Comparison of ENCODE assay signal across 8 cellular contexts in the genomic region with DNA sequence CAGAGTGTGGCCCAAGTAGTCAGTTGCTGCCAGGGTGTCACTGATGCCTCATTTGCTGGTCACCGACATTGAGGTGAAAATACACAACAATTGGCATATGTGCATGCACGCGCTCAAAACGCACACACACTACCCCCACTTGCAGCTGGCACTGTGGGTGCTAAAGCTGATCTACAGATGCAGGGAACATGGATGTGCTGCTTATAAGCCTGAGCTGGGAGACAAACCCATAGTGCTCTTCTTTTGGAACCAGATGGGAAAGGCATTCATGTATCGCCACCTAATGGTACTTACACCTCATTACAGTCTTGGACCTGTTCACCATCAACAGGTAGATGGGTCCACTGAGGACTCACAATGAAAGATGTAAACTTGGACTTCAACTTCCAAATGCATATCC.
DNase-seq lines count a peak whose midpoint lies in the region; ATAC-seq, FAIRE-seq and TF ChIP-seq lines count a peak whose summit lies in the region.

No MANE protein-coding gene starts in this region.

- H3K4me1 ChIP-seq in BE2C (no peaks in the 10 kb centered on the region), kidney (ENCODE audit: control insufficient read depth in 1 of 2, insufficient read depth in 1 of 2, low read depth in 1 of 2, low read length in 2 of 2) (no peaks in the 10 kb centered on the region)

- TF ChIP-seq CTCF in BE2C (IDR thresholded peaks at IDR 0.05; ENCODE audit: low read depth, low read length) (peak; percentile 91), kidney (IDR thresholded peaks at IDR 0.05; ENCODE audit: borderline replicate concordance, extremely low read depth, insufficient read depth) (peak; percentile 23), coronary artery (IDR thresholded peaks at IDR 0.05) (no peak)

- FAIRE-seq in TTC549 (lab: Jason Lieb, UNC) = peak; percentile 47
- FAIRE-seq in kidney (lab: Jason Lieb, UNC) = no peak

- H3K36me3 ChIP-seq in BE2C (no peaks in the 10 kb centered on the region), kidney (ENCODE audit: control insufficient read depth in 1 of 2, insufficient read depth in 2 of 2, low read length in 2 of 2) (no peaks in the 10 kb centered on the region)

- H3K9ac ChIP-seq in kidney (ENCODE audit: low read length in 2 of 2) = no peak overlapping the region

- peak; percentile 62 for ATAC-seq in GM21381 (IDR thresholded peaks at IDR 0.05; ENCODE audit: unreplicated experiment)
- ATAC-seq in HG03520 (IDR thresholded peaks at IDR 0.05; ENCODE audit: unreplicated experiment) = no peak

- H3K27me3 ChIP-seq in BE2C = no peaks in the 10 kb centered on the region

- DNase-seq in BE2C (peak; percentile 36), NCI-H1694 (lab: John Stamatoyannopoulos, UW) (peak; percentile 66), kidney (no peak), coronary artery (ENCODE audit: low spot score) (no peak)
- DNase-seq in stimulated activated CD4-positive, alpha-beta T cell treated with anti-CD3 and anti-CD28 coated beads, Interleukin-4, amount 100 ng/mL, for 4 hours = no peak

- no peak overlapping the region for H3K4me3 ChIP-seq in BE2C (ENCODE audit: low read depth, low read length)
- no peak overlapping the region for H3K4me3 ChIP-seq in kidney (ENCODE audit: low read length in 2 of 2)
- H3K4me3 ChIP-seq in coronary artery = no peak overlapping the region

- H3K9me3 ChIP-seq in BE2C (no peaks in the 10 kb centered on the region), kidney (ENCODE audit: control insufficient read depth in 1 of 2, low read length in 2 of 2) (peaks cover 0 to 3% of the 10 kb centered on the region in 2 donors)

- no peak overlapping the region for H3K27ac ChIP-seq in kidney (ENCODE audit: low read depth in 2 of 2, low read length in 2 of 2)
- no peak overlapping the region for H3K27ac ChIP-seq in coronary artery

- intact Hi-C loops in kidney (cut with DNase I) = no loop called here

Comparison
In these comparisons a context has a peak if more than half of its experiments do, and no peak if none do; other contexts are left out.
1. DNase-seq: peak in BE2C (single experiment) and NCI-H1694 (single experiment); none in kidney (single experiment), stimulated activated CD4-positive, alpha-beta T cell treated with anti-CD3 and anti-CD28 coated beads, Interleukin-4, amount 100 ng/mL, for 4 hours (0 of 2) and coronary artery (single experiment).